9 cellular contexts compared by ENCODE assay signal in the genomic region with DNA sequence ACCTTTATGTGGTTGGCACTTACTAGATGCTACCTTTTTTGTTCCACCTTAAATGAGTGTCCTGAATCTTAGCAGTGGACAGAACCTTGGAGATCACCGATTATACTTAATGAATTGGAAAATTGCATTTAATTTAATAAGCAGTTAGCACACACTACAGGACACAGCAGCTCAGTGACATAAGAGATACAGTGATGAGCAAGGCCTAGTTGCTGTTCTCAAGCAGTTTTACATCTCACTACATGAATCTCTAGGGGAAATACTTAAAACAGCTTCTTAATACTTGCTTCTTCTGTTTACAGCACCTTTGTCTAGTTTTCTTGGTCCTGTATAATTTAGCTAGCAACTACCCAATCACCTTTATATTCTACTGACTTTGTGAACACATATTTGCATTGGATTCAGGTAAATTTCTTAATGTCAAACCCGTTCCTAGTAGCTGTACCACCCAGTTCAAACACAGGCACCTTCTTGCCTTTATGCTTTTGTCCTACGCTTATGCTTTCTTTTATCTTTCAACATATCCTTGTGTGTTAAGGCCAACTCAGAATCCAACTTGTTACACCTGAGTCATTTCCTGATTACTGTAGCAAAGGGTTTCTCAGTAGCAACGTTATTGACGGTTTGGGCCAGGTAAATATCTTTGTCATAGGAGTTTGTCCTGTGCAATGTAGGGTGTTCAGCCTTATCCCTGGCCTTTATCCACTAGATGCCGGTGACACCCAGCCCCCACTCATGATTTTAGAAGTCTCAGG. TPM values are rescaled to one million over a fixed set of nuclear protein-coding genes. Genes with fewer than 3 reads are reported as not detected.
DNase-seq lines count a peak whose midpoint lies in the region; ATAC-seq and TF ChIP-seq lines count a peak whose summit lies in the region.
"Had no signal": no experiment of that assay in that cellular context is flagged by ENCODE, and none has a peak within 500 bp of the region (broad histone marks: within the 10 kb centered on the region; RNA-seq: fewer than 3 reads in every experiment).

No MANE protein-coding gene starts in this region.

- peaks cover 13% of the 10 kb centered on the region for H3K36me3 Mint-ChIP-seq in activated T-cell treated with anti-CD3 and anti-CD28 coated beads, Interleukin-2, amount 50 U/mL, for 4 hours (ENCODE audit: insufficient read depth)
- H3K36me3 Mint-ChIP-seq in activated T-helper 17 cell treated with anti-CD3 and anti-CD28 coated beads, Interleukin-2, amount 50 U/mL, for 72 hours (ENCODE audit: low read depth), result peaks cover 66% of the 10 kb centered on the region
- peaks cover 5% of the 10 kb centered on the region for H3K36me3 Mint-ChIP-seq in type B pancreatic cell

- no peaks in the 10 kb centered on the region for H3K9me3 Mint-ChIP-seq in activated T-cell treated with anti-CD3 and anti-CD28 coated beads, Interleukin-2, amount 50 U/mL, for 4 hours
- peaks cover 4% of the 10 kb centered on the region for H3K9me3 Mint-ChIP-seq in activated T-helper 17 cell treated with anti-CD3 and anti-CD28 coated beads, Interleukin-2, amount 50 U/mL, for 72 hours
- no peaks in the 10 kb centered on the region for H3K9me3 Mint-ChIP-seq in type B pancreatic cell

- no peaks in the 10 kb centered on the region for H3K27me3 Mint-ChIP-seq in activated T-cell treated with anti-CD3 and anti-CD28 coated beads, Interleukin-2, amount 50 U/mL, for 4 hours (ENCODE audit: low read depth)
- no peaks in the 10 kb centered on the region for H3K27me3 Mint-ChIP-seq in activated T-helper 17 cell treated with anti-CD3 and anti-CD28 coated beads, Interleukin-2, amount 50 U/mL, for 72 hours
- no peaks in the 10 kb centered on the region for H3K27me3 Mint-ChIP-seq in type B pancreatic cell

- H3K36me3 ChIP-seq in kidney epithelial cell (ENCODE audit: control insufficient read depth, insufficient read depth, low read length), result no peaks in the 10 kb centered on the region

- peak overlapping the region; percentile 86 for H3K4me3 ChIP-seq in kidney epithelial cell (ENCODE audit: low read depth, low read length)

- peak overlapping the region; percentile 99 for H3K27ac Mint-ChIP-seq in activated T-helper 17 cell treated with anti-CD3 and anti-CD28 coated beads, Interleukin-2, amount 50 U/mL, for 72 hours
- peak overlapping the region; percentile 100 for H3K27ac Mint-ChIP-seq in type B pancreatic cell

- peak; percentile 49 to 54 for ATAC-seq in activated T-cell treated with anti-CD3 and anti-CD28 coated beads, Interleukin-2, amount 50 U/mL, for 4 hours
- ATAC-seq in activated T-helper 17 cell treated with anti-CD3 and anti-CD28 coated beads, Interleukin-2, amount 50 U/mL, for 72 hours (replicated peaks), result peak; percentile 70

- peak overlapping the region; percentile 99 for H3K4me3 Mint-ChIP-seq in activated T-cell treated with anti-CD3 and anti-CD28 coated beads, Interleukin-2, amount 50 U/mL, for 4 hours
- peak overlapping the region; percentile 99 for H3K4me3 Mint-ChIP-seq in activated T-helper 17 cell treated with anti-CD3 and anti-CD28 coated beads, Interleukin-2, amount 50 U/mL, for 72 hours
- H3K4me3 Mint-ChIP-seq in type B pancreatic cell, result peak overlapping the region; percentile 97

- H3K27me3 ChIP-seq in kidney epithelial cell (ENCODE audit: control insufficient read depth, insufficient read depth, low read length), result no peaks in the 10 kb centered on the region

- H3K4me1 Mint-ChIP-seq in activated T-cell treated with anti-CD3 and anti-CD28 coated beads, Interleukin-2, amount 50 U/mL, for 4 hours (ENCODE audit: low read depth), result peaks cover 65% of the 10 kb centered on the region
- peaks cover 43% of the 10 kb centered on the region for H3K4me1 Mint-ChIP-seq in activated T-helper 17 cell treated with anti-CD3 and anti-CD28 coated beads, Interleukin-2, amount 50 U/mL, for 72 hours
- peaks cover 23% of the 10 kb centered on the region for H3K4me1 Mint-ChIP-seq in type B pancreatic cell (ENCODE audit: unreplicated experiment)

- TF ChIP-seq CTCF in kidney epithelial cell (IDR thresholded peaks at IDR 0.05; ENCODE audit: insufficient read depth, low read length, poor library complexity, severe bottlenecking), result no peak
- no peak for TF ChIP-seq CTCF in type B pancreatic cell (conservative IDR thresholded peaks at IDR 0.05)

- DNase-seq in activated T-cell treated with anti-CD3 and anti-CD28 coated beads, Interleukin-2, amount 50 U/mL, for 4 hours, result no peak
- DNase-seq in activated T-cell treated with anti-CD3 and anti-CD28 coated beads for 4 hours (no peak), kidney epithelial cell (ENCODE audit: low read depth) (no peak), type B pancreatic cell (ENCODE audit: extremely low spot score, unreplicated experiment) (no peak), GM19238 (ENCODE audit: insufficient read length, low spot score) (no peak), NCI-H69 (lab: John Stamatoyannopoulos, UW) (no peak)
- no peak for DNase-seq in activated CD8-positive, alpha-beta memory T cell treated with anti-CD3 and anti-CD28 coated beads for 24 hours
- DNase-seq: NCI-H524 had no signal

RNA-seq across cellular contexts. Expression of gene STAM, which starts 1.8 kb away (rescaled TPM):
- 10 to 100 TPM; 12.9 to 14.7 (median 14.7) TPM for total RNA-seq in activated T-cell treated with anti-CD3 and anti-CD28 coated beads, Interleukin-2, amount 50 U/mL, for 4 hours
- 10 to 100 TPM; 27.0 to 35.4 TPM for total RNA-seq in activated T-helper 17 cell treated with anti-CD3 and anti-CD28 coated beads, Interleukin-2, amount 50 U/mL, for 72 hours
- 29.6 and 35.3 TPM in 2 replicates for total RNA-seq in kidney epithelial cell
- 22.2 and 26.3 TPM in 2 replicates for total RNA-seq in type B pancreatic cell (ENCODE audit: low replicate concordance)

RNA-seq across cellular contexts. Expression of gene HACD1, which starts 28.6 kb away (rescaled TPM):
- total RNA-seq in activated T-cell treated with anti-CD3 and anti-CD28 coated beads, Interleukin-2, amount 50 U/mL, for 4 hours, result under 1 TPM; 0.71 to 0.92 (median 0.76) TPM
- 1 to 10 TPM; 1.6 to 3.5 TPM for total RNA-seq in activated T-helper 17 cell treated with anti-CD3 and anti-CD28 coated beads, Interleukin-2, amount 50 U/mL, for 72 hours
- total RNA-seq in kidney epithelial cell, result 16.6 and 20.8 TPM in 2 replicates
- 7.9 and 16.4 TPM in 2 replicates for total RNA-seq in type B pancreatic cell (ENCODE audit: low replicate concordance)
